In genomic region chr5:5524327-5524726, GRCh38 we compare ENCODE assay signal across 1 cellular context.
TF ChIP-seq lines count a peak whose summit lies in the region.

No MANE protein-coding gene starts in this region.

TF ChIP-seq in GM23338, 12 proteins besides CTCF, POLR2A, EP300 and RAD21:
- TF ChIP-seq CREB1 (CRISPR knock-in tag; IDR thresholded peaks at IDR 0.05; ENCODE audit: low read depth) (no peak), ZNF462 (CRISPR knock-in tag; IDR thresholded peaks at IDR 0.05) (no peak), ZNF331 (CRISPR knock-in tag; IDR thresholded peaks at IDR 0.05; ENCODE audit: low read depth) (no peak), ZNF114 (CRISPR knock-in tag; IDR thresholded peaks at IDR 0.05) (no peak), POLR2AphosphoS5 (IDR thresholded peaks at IDR 0.05; ENCODE audit: low read depth) (no peak), JUNB (IDR thresholded peaks at IDR 0.05; ENCODE audit: unreplicated experiment) (no peak), EZH2 (IDR thresholded peaks at IDR 0.05; ENCODE audit: low read depth, unreplicated experiment) (no peak), NANOG (IDR thresholded peaks at IDR 0.05; ENCODE audit: borderline replicate concordance) (no peak), REST (IDR thresholded peaks at IDR 0.05; ENCODE audit: unreplicated experiment) (no peak)
